In genomic region chr6:149933461-149933860, GRCh38 we compare ENCODE assay signal across 13 cellular contexts. TPM values are rescaled to one million over a fixed set of nuclear protein-coding genes. Genes with fewer than 3 reads are reported as not detected.
"Had no signal": no experiment of that assay in that cellular context is flagged by ENCODE, and none has a peak within 500 bp of the region (broad histone marks: within the 10 kb centered on the region; RNA-seq: fewer than 3 reads in every experiment).

No MANE protein-coding gene starts in this region.

- H3K27ac ChIP-seq: adrenal gland, dorsolateral prefrontal cortex, gastroesophageal sphincter, left lung, pancreas had no signal

- H3K4me3 Mint-ChIP-seq: activated naive CD4-positive, alpha-beta T cell treated with anti-CD3 and anti-CD28 coated beads, Interleukin-2, amount 10 ng/mL, durations not matched to agents 7 days and 5 days; activated T-helper 1 cell treated with anti-CD3 and anti-CD28 coated beads, Interleukin-12 subunit alpha, Interleukin-12 subunit beta, Interleukin-2, Interleukin-4 antibody, amounts not matched to agents 30 ng/mL and 10 ng/mL and 1 ng/mL, durations not matched to agents 14 hours and 24 hours and 36 hours; naive B cell; stimulated activated naive CD8-positive, alpha-beta T cell treated with anti-CD3 and anti-CD28 coated beads, Interleukin-15, amount 100 ng/mL, for 72 hours had no signal

- ATAC-seq: gastroesophageal sphincter had no signal

- H3K27ac Mint-ChIP-seq: activated naive CD4-positive, alpha-beta T cell treated with anti-CD3 and anti-CD28 coated beads, Interleukin-2, amount 10 ng/mL, durations not matched to agents 7 days and 5 days; activated T-helper 1 cell treated with anti-CD3 and anti-CD28 coated beads, Interleukin-12 subunit alpha, Interleukin-12 subunit beta, Interleukin-2, Interleukin-4 antibody, amounts not matched to agents 30 ng/mL and 10 ng/mL and 1 ng/mL, durations not matched to agents 14 hours and 24 hours and 36 hours; stimulated activated naive CD8-positive, alpha-beta T cell treated with anti-CD3 and anti-CD28 coated beads, Interleukin-15, amount 100 ng/mL, for 72 hours had no signal

- H3K36me3 Mint-ChIP-seq: activated naive CD4-positive, alpha-beta T cell treated with anti-CD3 and anti-CD28 coated beads, Interleukin-2, amount 10 ng/mL, durations not matched to agents 7 days and 5 days; naive B cell; type B pancreatic cell had no signal

- DNase-seq: left lung had no signal

- H3K9me3 Mint-ChIP-seq: activated naive CD4-positive, alpha-beta T cell treated with anti-CD3 and anti-CD28 coated beads, Interleukin-2, amount 10 ng/mL, durations not matched to agents 7 days and 5 days; activated T-helper 1 cell treated with anti-CD3 and anti-CD28 coated beads, Interleukin-12 subunit alpha, Interleukin-12 subunit beta, Interleukin-2, Interleukin-4 antibody, amounts not matched to agents 30 ng/mL and 10 ng/mL and 1 ng/mL, durations not matched to agents 14 hours and 24 hours and 36 hours; stimulated activated naive CD8-positive, alpha-beta T cell treated with anti-CD3 and anti-CD28 coated beads, Interleukin-15, amount 100 ng/mL, for 72 hours; type B pancreatic cell had no signal

- H3K9me3 ChIP-seq: adrenal gland, gastroesophageal sphincter, left lung, pancreas had no signal

- H3K36me3 ChIP-seq: adrenal gland, gastroesophageal sphincter, left lung, pancreas had no signal

- H3K4me3 ChIP-seq: adrenal gland, dorsolateral prefrontal cortex, gastroesophageal sphincter, left lung, pancreas had no signal

RNA-seq across cellular contexts. Expression of gene RAET1G, which starts 10.5 kb away (rescaled TPM):
- total RNA-seq: mononuclear cell; T-helper 2 cell treated with Interferon-gamma antibody and Interleukin-4, amounts not matched to agents 100 ng/mL and 5 ng/mL, for 36 hours had no signal

RNA-seq across cellular contexts. Expression of gene RAET1E, which starts 35.5 kb away (rescaled TPM):
- total RNA-seq: activated T-helper 1 cell treated with anti-CD3 and anti-CD28 coated beads, Interleukin-12 subunit alpha, Interleukin-12 subunit beta, Interleukin-2, Interleukin-4 antibody, amounts not matched to agents 30 ng/mL and 10 ng/mL and 1 ng/mL, durations not matched to agents 14 hours and 24 hours and 36 hours; mononuclear cell; T-helper 2 cell treated with Interferon-gamma antibody and Interleukin-4, amounts not matched to agents 100 ng/mL and 5 ng/mL, for 36 hours; temporal lobe had no signal
